8 cellular contexts compared by ENCODE assay signal in genomic region chr4:137861682-137862081, GRCh38.
A peak's percentile ranks its signal among the peaks of the same experiment; 100 is the strongest.
DNase-seq lines count a peak whose midpoint lies in the region; ATAC-seq, FAIRE-seq and TF ChIP-seq lines count a peak whose summit lies in the region.

No MANE protein-coding gene starts in this region.

- H3K27me3 ChIP-seq in AG04450 (ENCODE audit: control insufficient read depth, insufficient read depth, low read length): no peaks in the 10 kb centered on the region
- H3K27me3 ChIP-seq in keratinocyte (ENCODE audit: control insufficient read depth, extremely low read depth, insufficient read depth, low read length): no peaks in the 10 kb centered on the region

- H3K4me1 Mint-ChIP-seq in natural killer cell: no peaks in the 10 kb centered on the region

- ATAC-seq in natural killer cell: no peak
- ATAC-seq in GM18873 (IDR thresholded peaks at IDR 0.05; ENCODE audit: low FRiP score, unreplicated experiment): no peak
- ATAC-seq in HG02759 (IDR thresholded peaks at IDR 0.05; ENCODE audit: unreplicated experiment): no peak

- H3K4me3 Mint-ChIP-seq in natural killer cell: no peak overlapping the region

- DNase-seq in AG04450 (ENCODE audit: low read depth, low spot score) (peak; percentile 0), keratinocyte (ENCODE audit: low read depth, low spot score) (no peak), COR-L47 (lab: John Stamatoyannopoulos, UW) (no peak), natural killer cell (no peak)

- H3K27ac ChIP-seq in AG04450 (ENCODE audit: low read depth, low read length) (no peak overlapping the region), keratinocyte (ENCODE audit: control insufficient read depth, insufficient read depth, low read length) (no peak overlapping the region)

- CTCF ChIA-PET in AG04450 (lab: Charles Lee): interaction anchor here (0.6 to 2.1 kb wide), 6 partner anchors 9 to 229 kb away, joined by 3 to 12 read pairs (median 3); no protein-coding TSS in a partner anchor

- peaks cover 2 to 4% of the 10 kb centered on the region in 2 donors for H3K9me3 Mint-ChIP-seq in natural killer cell

- dilution Hi-C loops in keratinocyte (cut with MboI; ENCODE audit: extremely low pct_ligation_motif_present, low sequenced_read_pairs): no loop called here

- H3K9me3 ChIP-seq in AG04450 (ENCODE audit: control insufficient read depth, insufficient read depth, low read length) (no peaks in the 10 kb centered on the region), keratinocyte (ENCODE audit: control insufficient read depth, low read depth, low read length) (no peaks in the 10 kb centered on the region)

- no peaks in the 10 kb centered on the region for H4K20me1 ChIP-seq in keratinocyte (ENCODE audit: control insufficient read depth, extremely low read depth, insufficient read depth, low read length)

- TF ChIP-seq CTCF in AG04450 (IDR thresholded peaks at IDR 0.05; ENCODE audit: low read depth, low read length) (peak; percentile 54), GM12873 (IDR thresholded peaks at IDR 0.05; ENCODE audit: insufficient read depth, low read depth, low read length, missing control alignments) (peak; percentile 28), WI38 (IDR thresholded peaks at IDR 0.05; ENCODE audit: low read depth, low read length) (peak; percentile 11; the same call in 1 of the 2 replicates), keratinocyte (optimal IDR thresholded peaks at IDR 0.05 in 1 of 3, IDR thresholded peaks at IDR 0.05 in 1 of 3, conservative IDR thresholded peaks at IDR 0.05 in 1 of 3; ENCODE audit: extremely low read depth in 1 of 3, insufficient read depth in 2 of 3, low read length in 3 of 3) (peak in 2 of 3 experiments; percentile 10 to 13), natural killer cell (IDR thresholded peaks at IDR 0.05) (no peak)

- no peak overlapping the region for H3K9ac ChIP-seq in keratinocyte (ENCODE audit: control insufficient read depth, extremely low read depth, insufficient read depth, low read length)

- no peaks in the 10 kb centered on the region for H3K27me3 Mint-ChIP-seq in natural killer cell (ENCODE audit: low read depth in 2 of 2)

- H3K4me3 ChIP-seq in AG04450 (ENCODE audit: low read depth, low read length): no peak overlapping the region
- no peak overlapping the region for H3K4me3 ChIP-seq in WI38 (ENCODE audit: low read depth, low read length)
- no peak overlapping the region for H3K4me3 ChIP-seq in keratinocyte (ENCODE audit: control insufficient read depth in 2 of 3, extremely low read depth in 1 of 3, insufficient read depth in 2 of 3, low read depth in 1 of 3, low read length in 3 of 3)

- no peaks in the 10 kb centered on the region for H3K79me2 ChIP-seq in keratinocyte (ENCODE audit: control insufficient read depth, insufficient read depth, low read length)

- no peaks in the 10 kb centered on the region for H3K9me1 ChIP-seq in keratinocyte (ENCODE audit: control insufficient read depth, extremely low read depth, insufficient read depth, low read length)

- POLR2A ChIA-PET in AG04450 (lab: Yijun Ruan, JAX): no interaction called here

- H3K27ac Mint-ChIP-seq in natural killer cell: no peak overlapping the region

- H2AFZ ChIP-seq in keratinocyte (ENCODE audit: control insufficient read depth, low read length): no peak overlapping the region

- no peak for FAIRE-seq in keratinocyte (lab: Jason Lieb, UNC)

- intact Hi-C loops in natural killer cell (cut with micrococcal nuclease): no loop called here

- H3K36me3 Mint-ChIP-seq in natural killer cell: no peaks in the 10 kb centered on the region

- H3K4me2 ChIP-seq in keratinocyte (ENCODE audit: control insufficient read depth, extremely low read depth, insufficient read depth, low read depth, low read length): no peak overlapping the region

- H3K4me1 ChIP-seq in keratinocyte (ENCODE audit: control insufficient read depth, extremely low read depth, insufficient read depth, low read length): no peaks in the 10 kb centered on the region

- no peaks in the 10 kb centered on the region for H3K36me3 ChIP-seq in keratinocyte (ENCODE audit: control insufficient read depth in 2 of 2, extremely low read depth in 1 of 2, insufficient read depth in 2 of 2, low read length in 2 of 2)
